In the genomic region with DNA sequence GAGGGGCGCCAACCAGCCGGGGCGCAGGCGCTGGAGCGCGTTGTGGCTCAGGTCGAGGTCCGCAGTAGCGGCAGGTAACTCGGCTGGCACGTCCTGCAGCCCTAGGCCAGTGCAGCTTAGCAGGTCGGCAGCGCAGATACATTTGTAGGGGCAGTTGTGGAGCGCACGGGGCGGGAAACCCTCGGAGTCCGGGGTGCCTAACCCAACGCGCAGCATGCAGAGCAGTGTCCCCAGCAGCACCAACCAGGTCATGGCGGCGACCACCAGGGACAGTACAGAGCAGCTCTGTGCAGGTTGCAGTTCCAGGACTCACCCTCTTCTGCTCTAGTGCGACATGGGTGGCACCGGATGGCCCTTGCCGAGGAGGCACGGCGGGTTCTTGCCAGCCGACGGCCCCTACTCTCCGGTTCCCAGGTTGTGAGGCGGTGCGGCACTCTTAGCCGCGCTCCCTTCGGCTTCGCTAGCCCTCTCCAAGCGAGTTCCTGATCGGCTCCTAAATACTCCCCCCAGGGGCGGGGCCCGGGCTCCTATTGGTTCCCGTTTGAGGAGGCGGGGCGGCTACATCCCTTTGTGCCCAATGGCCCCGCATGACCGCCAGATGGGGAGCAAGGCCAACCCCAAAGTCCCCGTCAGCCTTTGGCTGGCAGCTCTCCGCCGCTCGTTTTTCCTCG, we compare ENCODE assay signal across 8 cellular contexts. TPM values are rescaled to one million over a fixed set of nuclear protein-coding genes. Genes with fewer than 3 reads are reported as not detected.
A peak's percentile ranks its signal among the peaks of the same experiment; 100 is the strongest.
DNase-seq lines count a peak whose midpoint lies in the region; ATAC-seq and TF ChIP-seq lines count a peak whose summit lies in the region.

A gene with protein sequence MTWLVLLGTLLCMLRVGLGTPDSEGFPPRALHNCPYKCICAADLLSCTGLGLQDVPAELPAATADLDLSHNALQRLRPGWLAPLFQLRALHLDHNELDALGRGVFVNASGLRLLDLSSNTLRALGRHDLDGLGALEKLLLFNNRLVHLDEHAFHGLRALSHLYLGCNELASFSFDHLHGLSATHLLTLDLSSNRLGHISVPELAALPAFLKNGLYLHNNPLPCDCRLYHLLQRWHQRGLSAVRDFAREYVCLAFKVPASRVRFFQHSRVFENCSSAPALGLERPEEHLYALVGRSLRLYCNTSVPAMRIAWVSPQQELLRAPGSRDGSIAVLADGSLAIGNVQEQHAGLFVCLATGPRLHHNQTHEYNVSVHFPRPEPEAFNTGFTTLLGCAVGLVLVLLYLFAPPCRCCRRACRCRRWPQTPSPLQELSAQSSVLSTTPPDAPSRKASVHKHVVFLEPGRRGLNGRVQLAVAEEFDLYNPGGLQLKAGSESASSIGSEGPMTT (minus strand): TSS at position 471 of the 671 bp plus-strand sequence. CDS start 219 bp downstream, at position 252.

- TF ChIP-seq CTCF in BJ (IDR thresholded peaks at IDR 0.05; ENCODE audit: insufficient read depth, low read depth, low read length) (peak; percentile 65), epithelial cell of proximal tubule (conservative IDR thresholded peaks at IDR 0.05; ENCODE audit: low read depth, low read length) (peak; percentile 32)

- H3K4me3 ChIP-seq in BJ (ENCODE audit: low read depth, low read length): peak within 1 kb of the TSS; percentile 50
- peak within 1 kb of the TSS; percentile 44 for H3K4me3 ChIP-seq in epithelial cell of proximal tubule (ENCODE audit: low read depth, low read length)
- H3K4me3 ChIP-seq in mononuclear cell (ENCODE audit: low read length): peak within 1 kb of the TSS; percentile 49

- CTCF ChIA-PET in BJ (lab: Yijun Ruan, JAX): interaction anchor here (0.7 to 4.4 kb wide), 3 partner anchors 18 to 180 kb away, joined by 3 to 24 read pairs (median 5); no protein-coding TSS in a partner anchor

- peak; percentile 35 for ATAC-seq in GM19324 (IDR thresholded peaks at IDR 0.05; ENCODE audit: low FRiP score, unreplicated experiment)
- peak; percentile 50 for ATAC-seq in HG03460 (IDR thresholded peaks at IDR 0.05; ENCODE audit: unreplicated experiment)

- no peaks in the 10 kb centered on the region for H3K9me3 ChIP-seq in mononuclear cell (ENCODE audit: low read depth, low read length)

- H3K27me3 ChIP-seq in BJ (ENCODE audit: control insufficient read depth, insufficient read depth, low read length) (no peaks in the 10 kb centered on the region), mononuclear cell (ENCODE audit: insufficient read depth, low read length) (no peaks in the 10 kb centered on the region)

- H3K36me3 ChIP-seq in BJ (ENCODE audit: control insufficient read depth, insufficient read depth, low read length): peaks cover 21% of the 10 kb centered on the region

- peak; percentile 56 for DNase-seq in BJ (ENCODE audit: low read depth)
- DNase-seq in NOMO-1 treated with DMSO at 0.1 percent for 48 hours (lab: John Stamatoyannopoulos, UW; ENCODE audit: unreplicated experiment): peak; percentile 81
- peak; percentile 84 for DNase-seq in activated T-cell treated with anti-CD3 and anti-CD28 coated beads for 4 hours
- no peak for DNase-seq in epithelial cell of proximal tubule (ENCODE audit: low read depth)
- peak; percentile 77 to 84 for DNase-seq in stimulated activated CD8-positive, alpha-beta memory T cell treated with anti-CD3 and anti-CD28 coated beads, Interleukin-2, amount 100 ng/mL, for 1 hour (ENCODE audit: low read depth in 2 of 2)

- peaks cover 27% of the 10 kb centered on the region for H3K4me1 ChIP-seq in mononuclear cell (ENCODE audit: insufficient read depth, low read length)

- POLR2A ChIA-PET in BJ (lab: Charles Lee): no interaction called here

RNA-seq across cellular contexts. Expression of the gene that starts here (rescaled TPM):
- polyA plus RNA-seq in BJ (2011; rRNA removed): not detected in 2 replicates
- polyA minus RNA-seq in BJ (2011; rRNA and poly(A)+ RNA removed): 0.26 TPM in 1 of 2 replicates, not detected in the other
- total RNA-seq in epithelial cell of proximal tubule (0.07 and 0.86 TPM in 2 replicates), mononuclear cell (3.8 TPM)

Comparison
In these comparisons a context has a peak if more than half of its experiments do, and no peak if none do; other contexts are left out.
1. Peak in DNase-seq and H3K4me3 ChIP-seq in BJ; RNA of the gene not detected or under 1 TPM.